In the genomic region with DNA sequence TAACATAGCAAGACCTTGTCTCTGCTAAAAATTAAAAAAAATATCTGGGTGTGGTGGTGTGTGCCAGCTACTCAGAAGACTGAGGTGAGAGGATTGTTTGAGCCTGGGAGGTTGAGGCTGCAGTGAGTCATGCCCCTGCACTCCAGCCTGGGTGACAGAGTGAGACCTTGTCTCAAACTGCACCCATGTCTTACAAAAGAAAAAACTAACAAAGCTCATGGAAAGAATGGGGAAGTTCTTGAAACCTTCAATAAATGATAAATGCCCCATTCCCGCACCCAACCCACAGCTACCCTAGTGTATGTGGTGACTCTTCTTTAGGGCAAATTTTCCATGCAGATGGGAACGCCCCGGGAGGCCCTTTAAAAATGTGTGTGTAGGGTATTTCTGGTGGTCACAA, we compare ENCODE assay signal across 20 cellular contexts. TPM values are rescaled to one million over a fixed set of nuclear protein-coding genes. Genes with fewer than 3 reads are reported as not detected.
DNase-seq lines count a peak whose midpoint lies in the region; ATAC-seq and TF ChIP-seq lines count a peak whose summit lies in the region.
"Had no signal": no experiment of that assay in that cellular context is flagged by ENCODE, and none has a peak within 500 bp of the region (broad histone marks: within the 10 kb centered on the region; RNA-seq: fewer than 3 reads in every experiment).

No MANE protein-coding gene starts in this region.

- intact Hi-C loops in breast epithelium (cut with DNase I; ENCODE audit: low total_unique reads), result loop anchor here (10.0 kb wide), 1 partner anchor 794 kb away; no protein-coding TSS in a partner anchor

- no peak for TF ChIP-seq POLR2A in breast epithelium (IDR thresholded peaks at IDR 0.05)

- TF ChIP-seq CTCF in breast epithelium (IDR thresholded peaks at IDR 0.05) (no peak), right atrium auricular region (IDR thresholded peaks at IDR 0.05) (no peak)

- H3K4me3 Mint-ChIP-seq in activated T-helper 17 cell treated with anti-CD3 and anti-CD28 coated beads, Interleukin-2, amount 50 U/mL, for 72 hours, result no peak overlapping the region
- H3K4me3 Mint-ChIP-seq: CD8-positive, alpha-beta memory T cell had no signal

- H3K27me3 ChIP-seq in breast epithelium (no peaks in the 10 kb centered on the region), right atrium auricular region (no peaks in the 10 kb centered on the region)

- H3K4me3 ChIP-seq in breast epithelium (no peak overlapping the region), right atrium auricular region (no peak overlapping the region)
- H3K4me3 ChIP-seq: A549; BLaER1 treated with 17β-estradiol and CSF1 and Interleukin-3, amounts not matched to agents 10 nM and 100 nM; GM23248 had no signal

- peaks cover 5% of the 10 kb centered on the region for H3K27me3 Mint-ChIP-seq in activated T-helper 17 cell treated with anti-CD3 and anti-CD28 coated beads, Interleukin-2, amount 50 U/mL, for 72 hours

- peaks cover 0 to 7% of the 10 kb centered on the region in 2 donors for H3K4me1 ChIP-seq in breast epithelium
- no peaks in the 10 kb centered on the region for H3K4me1 ChIP-seq in right atrium auricular region
- H3K4me1 ChIP-seq: A549 had no signal

- no peaks in the 10 kb centered on the region for H3K36me3 Mint-ChIP-seq in activated T-helper 17 cell treated with anti-CD3 and anti-CD28 coated beads, Interleukin-2, amount 50 U/mL, for 72 hours (ENCODE audit: low read depth)

- peaks cover 4% of the 10 kb centered on the region for H3K9me3 Mint-ChIP-seq in activated T-helper 17 cell treated with anti-CD3 and anti-CD28 coated beads, Interleukin-2, amount 50 U/mL, for 72 hours

- H3K27ac Mint-ChIP-seq in activated T-helper 17 cell treated with anti-CD3 and anti-CD28 coated beads, Interleukin-2, amount 50 U/mL, for 72 hours, result no peak overlapping the region
- H3K27ac Mint-ChIP-seq: CD8-positive, alpha-beta memory T cell had no signal

- H3K9me3 ChIP-seq in breast epithelium, result no peaks in the 10 kb centered on the region
- peaks cover 0 to 14% of the 10 kb centered on the region in 2 donors for H3K9me3 ChIP-seq in right atrium auricular region

- peak; percentile 48 for DNase-seq in activated effector memory CD4-positive, alpha-beta T cell treated with anti-CD3 and anti-CD28 coated beads, Interleukin-2, amount 50 U/mL, for 16 hours
- DNase-seq in activated effector memory CD4-positive, alpha-beta T cell treated with Interleukin-2 at 50 U/mL for 16 hours, result no peak
- peak; percentile 71 for DNase-seq in MV-4-11 (lab: John Stamatoyannopoulos, UW)
- DNase-seq in kidney tubule cell (ENCODE audit: low spot score), result peak; percentile 73
- no peak for DNase-seq in breast epithelium (ENCODE audit: low spot score in 2 of 2)
- no peak for DNase-seq in right atrium auricular region (ENCODE audit: low spot score)
- DNase-seq: CD8-positive, alpha-beta memory T cell; DMS 273 treated with DMSO at 0.1 percent for 48 hours; GDM1; GM23248; NCI-H1092 treated with DMSO at 0.1 percent for 48 hours; NCI-H187; NCI-H226; NCI-H524 treated with DMSO at 0.1 percent for 48 hours had no signal

- H3K4me1 Mint-ChIP-seq in activated T-helper 17 cell treated with anti-CD3 and anti-CD28 coated beads, Interleukin-2, amount 50 U/mL, for 72 hours, result no peaks in the 10 kb centered on the region
- H3K4me1 Mint-ChIP-seq: CD8-positive, alpha-beta memory T cell had no signal

- H3K36me3 ChIP-seq in breast epithelium (no peaks in the 10 kb centered on the region), right atrium auricular region (no peaks in the 10 kb centered on the region)
- H3K36me3 ChIP-seq: BLaER1 treated with 17β-estradiol and CSF1 and Interleukin-3, amounts not matched to agents 10 nM and 100 nM had no signal

- H3K27ac ChIP-seq in breast epithelium (no peak overlapping the region), right atrium auricular region (no peak overlapping the region)
- H3K27ac ChIP-seq: A549; BLaER1 treated with 17β-estradiol and CSF1 and Interleukin-3, amounts not matched to agents 10 nM and 100 nM; GM23248; RWPE1 had no signal

- ATAC-seq in activated T-helper 17 cell treated with anti-CD3 and anti-CD28 coated beads, Interleukin-2, amount 50 U/mL, for 72 hours (replicated peaks), result peak; percentile 48
- no peak for ATAC-seq in HG02642 (IDR thresholded peaks at IDR 0.05; ENCODE audit: poor library complexity, unreplicated experiment)
- ATAC-seq: A549, HCT116 had no signal

RNA-seq across cellular contexts. Expression of a gene that starts 28.3 kb away (rescaled TPM):
- total RNA-seq in activated T-helper 17 cell treated with anti-CD3 and anti-CD28 coated beads, Interleukin-2, amount 50 U/mL, for 72 hours, result 1,000 to 10,000 TPM; 1,985 to 2,291 TPM
- total RNA-seq in breast epithelium, result 100 to 1,000 TPM; 624 to 881 (median 805) TPM
- total RNA-seq in right atrium auricular region, result 100 to 1,000 TPM; 560 to 705 TPM

Comparison
In these comparisons a context has a peak if more than half of its experiments do, and no peak if none do; other contexts are left out.
1. DNase-seq: peak in activated effector memory CD4-positive, alpha-beta T cell treated with anti-CD3 and anti-CD28 coated beads, Interleukin-2, amount 50 U/mL, for 16 hours (single experiment), MV-4-11 (single experiment) and kidney tubule cell (single experiment); none in activated effector memory CD4-positive, alpha-beta T cell treated with Interleukin-2 at 50 U/mL for 16 hours (single experiment), breast epithelium (0 of 2) and right atrium auricular region (single experiment).